Comparison of ENCODE assay signal across 1 cellular context in the genomic region with DNA sequence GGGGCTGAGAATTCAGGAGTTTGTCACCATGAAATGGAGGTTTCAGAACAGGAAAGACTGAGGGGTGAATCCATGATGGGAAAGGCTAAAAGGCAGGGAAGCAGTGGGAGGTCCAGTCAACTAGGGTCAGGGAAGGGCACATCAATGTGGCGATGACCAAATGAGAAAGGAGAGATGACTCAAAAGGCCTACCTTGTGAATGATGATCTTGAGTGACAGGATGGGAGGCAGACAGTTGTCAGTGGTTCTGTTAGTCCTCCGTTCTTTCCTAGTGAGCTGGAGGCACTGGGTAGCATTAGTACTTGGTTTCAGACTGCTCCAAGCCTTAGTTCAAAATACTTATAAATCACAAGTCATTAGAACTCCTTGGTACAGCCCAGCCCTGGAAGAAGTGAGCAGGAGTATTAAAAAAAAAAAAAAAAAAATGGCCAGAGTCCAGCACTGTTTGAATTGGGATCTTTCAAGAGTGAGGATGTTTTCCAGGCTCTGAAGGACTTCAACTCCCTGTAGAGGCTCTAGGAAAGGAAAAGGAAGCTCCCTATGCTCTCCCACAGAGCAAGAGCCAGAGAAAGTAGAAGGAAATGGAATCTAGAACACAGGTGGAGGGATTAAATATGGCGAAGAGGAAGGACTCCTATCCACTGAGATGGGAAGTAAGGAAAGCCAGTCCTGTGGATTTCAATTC.
TF ChIP-seq lines count a peak whose summit lies in the region.

No MANE protein-coding gene starts in this region.

TF ChIP-seq in K562, 482 proteins besides CTCF, POLR2A, EP300 and RAD21:
- TF ChIP-seq, protein P1, sequence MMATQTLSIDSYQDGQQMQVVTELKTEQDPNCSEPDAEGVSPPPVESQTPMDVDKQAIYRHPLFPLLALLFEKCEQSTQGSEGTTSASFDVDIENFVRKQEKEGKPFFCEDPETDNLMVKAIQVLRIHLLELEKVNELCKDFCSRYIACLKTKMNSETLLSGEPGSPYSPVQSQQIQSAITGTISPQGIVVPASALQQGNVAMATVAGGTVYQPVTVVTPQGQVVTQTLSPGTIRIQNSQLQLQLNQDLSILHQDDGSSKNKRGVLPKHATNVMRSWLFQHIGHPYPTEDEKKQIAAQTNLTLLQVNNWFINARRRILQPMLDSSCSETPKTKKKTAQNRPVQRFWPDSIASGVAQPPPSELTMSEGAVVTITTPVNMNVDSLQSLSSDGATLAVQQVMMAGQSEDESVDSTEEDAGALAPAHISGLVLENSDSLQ (IDR thresholded peaks at IDR 0.05): peak; percentile 67
- TF ChIP-seq, protein P2, sequence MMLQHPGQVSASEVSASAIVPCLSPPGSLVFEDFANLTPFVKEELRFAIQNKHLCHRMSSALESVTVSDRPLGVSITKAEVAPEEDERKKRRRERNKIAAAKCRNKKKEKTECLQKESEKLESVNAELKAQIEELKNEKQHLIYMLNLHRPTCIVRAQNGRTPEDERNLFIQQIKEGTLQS (IDR thresholded peaks at IDR 0.05): no peak
- TF ChIP-seq, protein P2 (CRISPR knock-in tag; conservative IDR thresholded peaks at IDR 0.05): no peak
TF ChIP-seq in K562: peak in this region for 1.
